In the genomic region with DNA sequence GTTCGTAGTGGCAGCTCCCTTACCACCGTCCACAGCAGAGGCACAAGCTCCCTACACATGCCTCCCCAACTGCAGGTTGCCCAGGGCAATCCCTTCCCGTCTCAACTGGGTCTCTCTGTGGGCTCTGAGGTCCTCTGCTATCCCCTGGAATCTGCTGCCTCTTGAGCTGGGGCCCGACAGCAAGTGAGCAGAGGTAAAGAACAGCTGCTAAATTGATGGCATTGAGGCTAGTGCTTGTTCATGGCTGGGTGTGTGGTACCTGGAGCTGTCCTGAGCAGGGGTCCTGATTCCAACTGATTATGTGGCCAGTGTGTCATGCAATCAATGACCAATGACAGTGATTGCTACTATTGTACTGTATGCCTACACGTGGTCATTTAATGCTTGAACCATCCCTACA, we compare ENCODE assay signal across 21 cellular contexts. TPM values are rescaled to one million over a fixed set of nuclear protein-coding genes. Genes with fewer than 3 reads are reported as not detected.
"Had no signal": no experiment of that assay in that cellular context is flagged by ENCODE, and none has a peak within 500 bp of the region (broad histone marks: within the 10 kb centered on the region; RNA-seq: fewer than 3 reads in every experiment).

No MANE protein-coding gene starts in this region.

- H3K27me3 ChIP-seq: brain microvascular endothelial cell, testis, upper lobe of left lung had no signal

- ATAC-seq: lower lobe of right lung; stimulated activated naive CD8-positive, alpha-beta T cell treated with anti-CD3 and anti-CD28 coated beads, Interleukin-15, amount 100 ng/mL, for 72 hours had no signal

- H3K4me3 ChIP-seq: lower lobe of right lung, skin epidermis, testis, upper lobe of left lung had no signal

- H3K27ac Mint-ChIP-seq: immature natural killer cell; mesothelial cell of epicardium; stimulated activated naive CD8-positive, alpha-beta T cell treated with anti-CD3 and anti-CD28 coated beads, Interleukin-15, amount 100 ng/mL, for 72 hours; T-helper 2 cell treated with Interferon-gamma antibody and Interleukin-4, amounts not matched to agents 5 μg/mL and 100 μg/mL, for 36 hours had no signal

- H3K4me1 Mint-ChIP-seq: central memory CD8-positive, alpha-beta T cell; immature natural killer cell; mesothelial cell of epicardium; stimulated activated naive CD8-positive, alpha-beta T cell treated with anti-CD3 and anti-CD28 coated beads, Interleukin-15, amount 100 ng/mL, for 72 hours had no signal

- H3K27ac ChIP-seq: brain microvascular endothelial cell, lower lobe of right lung, parathyroid adenoma, skin epidermis, testis, upper lobe of left lung had no signal

- H3K36me3 ChIP-seq: brain microvascular endothelial cell, lower lobe of right lung, upper lobe of left lung had no signal

- H3K4me3 Mint-ChIP-seq: central memory CD8-positive, alpha-beta T cell; immature natural killer cell; mesothelial cell of epicardium; stimulated activated naive CD8-positive, alpha-beta T cell treated with anti-CD3 and anti-CD28 coated beads, Interleukin-15, amount 100 ng/mL, for 72 hours; T-helper 2 cell treated with Interferon-gamma antibody and Interleukin-4, amounts not matched to agents 5 μg/mL and 100 μg/mL, for 36 hours had no signal

- H3K9me3 Mint-ChIP-seq: central memory CD8-positive, alpha-beta T cell; immature natural killer cell; mesothelial cell of epicardium; stimulated activated naive CD8-positive, alpha-beta T cell treated with anti-CD3 and anti-CD28 coated beads, Interleukin-15, amount 100 ng/mL, for 72 hours; T-helper 2 cell treated with Interferon-gamma antibody and Interleukin-4, amounts not matched to agents 5 μg/mL and 100 μg/mL, for 36 hours had no signal

- H3K9me3 ChIP-seq: lower lobe of right lung, testis, upper lobe of left lung had no signal

- H3K9ac ChIP-seq: parathyroid adenoma had no signal

- FAIRE-seq: frontal cortex had no signal

- H3K36me3 Mint-ChIP-seq: immature natural killer cell, mesothelial cell of epicardium had no signal

- DNase-seq: activated CD4-positive, CD25-positive, alpha-beta regulatory T cell treated with anti-CD3 and anti-CD28 coated beads, Interleukin-2, amount 50 U/mL, for 72 hours; activated naive CD4-positive, alpha-beta T cell; activated T-cell treated with anti-CD3 and anti-CD28 coated beads for 4 hours; anterior cingulate cortex; brain microvascular endothelial cell; cortex of kidney; effector memory CD4-positive, alpha-beta T cell; head of caudate nucleus; immature natural killer cell; lower lobe of right lung; retina; stimulated activated naive CD8-positive, alpha-beta T cell treated with anti-CD3 and anti-CD28 coated beads, Interleukin-15, amount 100 ng/mL, for 72 hours; testis; upper lobe of left lung had no signal

- H2AFZ ChIP-seq: parathyroid adenoma had no signal

- H3K4me1 ChIP-seq: lower lobe of right lung, parathyroid adenoma had no signal

- H3K79me2 ChIP-seq: parathyroid adenoma had no signal

- H3K27me3 Mint-ChIP-seq: central memory CD8-positive, alpha-beta T cell had no signal

RNA-seq across cellular contexts. Expression of a gene that starts 40.9 kb away (rescaled TPM):
- total RNA-seq: fibroblast of lung, frontal cortex had no signal
- polyA plus RNA-seq: fibroblast of lung, immature natural killer cell had no signal

RNA-seq across cellular contexts. Expression of a gene that starts 59.5 kb away (rescaled TPM):
- total RNA-seq: fibroblast of lung, frontal cortex, lower lobe of right lung, mesothelial cell of epicardium, upper lobe of left lung had no signal
- polyA plus RNA-seq: fibroblast of lung, immature natural killer cell had no signal
